In genomic region chr20:34268851-34269668, GRCh38 we compare ENCODE assay signal across 8 cellular contexts. TPM values are rescaled to one million over a fixed set of nuclear protein-coding genes. Genes with fewer than 3 reads are reported as not detected.
DNase-seq lines count a peak whose midpoint lies in the region; ATAC-seq and TF ChIP-seq lines count a peak whose summit lies in the region.

No MANE protein-coding gene starts in this region.

- CTCF ChIA-PET in activated naive CD4-positive, alpha-beta T cell treated with anti-CD3 and anti-CD28 coated beads for 36 hours (lab: Charles Lee): interaction anchor here (0.7 kb wide), 1 partner anchor 83 kb away, joined by 10 read pairs; no protein-coding TSS in a partner anchor

- H3K36me3 Mint-ChIP-seq in activated naive CD4-positive, alpha-beta T cell treated with anti-CD3 and anti-CD28 coated beads for 36 hours (ENCODE audit: low read depth): peaks cover 8% of the 10 kb centered on the region

- H3K4me1 Mint-ChIP-seq in activated naive CD4-positive, alpha-beta T cell treated with anti-CD3 and anti-CD28 coated beads for 36 hours (ENCODE audit: low read depth): peaks cover 5% of the 10 kb centered on the region

- intact Hi-C loops in activated naive CD4-positive, alpha-beta T cell treated with anti-CD3 and anti-CD28 coated beads for 36 hours (cut with micrococcal nuclease): loop anchor here (10.0 kb wide), 1 partner anchor 74 kb away; no protein-coding TSS in a partner anchor
- intact Hi-C loops in heart right ventricle (cut with DNase I): no loop called here
- intact Hi-C loops in psoas muscle (cut with DNase I): loop anchor here in 1 of 2 donors (10.0 kb wide), 1 partner anchor 74 kb away; no protein-coding TSS in a partner anchor

- peak overlapping the region in 8 of 10 donors; percentile 15 to 77 (median 40) for H3K27ac ChIP-seq in heart right ventricle
- no peak overlapping the region for H3K27ac ChIP-seq in psoas muscle

- WGBS in heart right ventricle, 2 donors: 10 to 12% methylated on average over 57 to 59 of the region's 59 CpGs
- 10 to 29% (median 17%) methylated on average over 51 to 59 of the region's 59 CpGs for WGBS in psoas muscle, 3 donors

- ATAC-seq in heart right ventricle (peak; percentile 58 to 78 (median 71)), psoas muscle (peak; percentile 34 to 61 (median 56)), GM18909 (IDR thresholded peaks at IDR 0.05; ENCODE audit: poor library complexity, unreplicated experiment) (no peak), HG03108 (IDR thresholded peaks at IDR 0.05; ENCODE audit: unreplicated experiment) (no peak)

- H3K36me3 ChIP-seq in heart right ventricle (peaks cover 0 to 6% (median 0%) of the 10 kb centered on the region in 9 donors), psoas muscle (ENCODE audit: insufficient read depth in 1 of 2, low read depth in 1 of 2) (peaks cover 0 to 18% of the 10 kb centered on the region in 2 donors)

- DNase-seq in GM03348 (ENCODE audit: low spot score) (peak; percentile 63), heart right ventricle (peak; percentile 6 to 45), psoas muscle (peak in 1 of 2 donors; percentile 27), NCI-H2171 (lab: John Stamatoyannopoulos, UW) (no peak), SKM-1 treated with dmso at 0.1 percent for 144 hours (lab: John Stamatoyannopoulos, UW; ENCODE audit: unreplicated experiment) (no peak)
- DNase-seq in activated naive CD4-positive, alpha-beta T cell treated with anti-CD3 and anti-CD28 coated beads for 36 hours: peak; percentile 20

- no peaks in the 10 kb centered on the region for H3K9me3 Mint-ChIP-seq in activated naive CD4-positive, alpha-beta T cell treated with anti-CD3 and anti-CD28 coated beads for 36 hours

- peaks cover 5% of the 10 kb centered on the region for H3K27me3 Mint-ChIP-seq in activated naive CD4-positive, alpha-beta T cell treated with anti-CD3 and anti-CD28 coated beads for 36 hours (ENCODE audit: low read depth)

- H3K27ac Mint-ChIP-seq in activated naive CD4-positive, alpha-beta T cell treated with anti-CD3 and anti-CD28 coated beads for 36 hours: no peak overlapping the region

- H3K4me1 ChIP-seq in heart right ventricle (peaks cover 4 to 23% (median 15%) of the 10 kb centered on the region in 9 donors), psoas muscle (no peaks in the 10 kb centered on the region)

- peak overlapping the region; percentile 27 for H3K4me3 Mint-ChIP-seq in activated naive CD4-positive, alpha-beta T cell treated with anti-CD3 and anti-CD28 coated beads for 36 hours

- H3K27me3 ChIP-seq in heart right ventricle (no peaks in the 10 kb centered on the region), psoas muscle (ENCODE audit: insufficient read depth in 3 of 3, low read length in 2 of 3) (no peaks in the 10 kb centered on the region)

- H3K9me3 ChIP-seq in heart right ventricle (no peaks in the 10 kb centered on the region), psoas muscle (no peaks in the 10 kb centered on the region)

- TF ChIP-seq CTCF in heart right ventricle (IDR thresholded peaks at IDR 0.05) (peak in 2 of 9 donors; percentile 7 to 13), psoas muscle (IDR thresholded peaks at IDR 0.05) (no peak)

- peak overlapping the region in 9 of 10 donors; percentile 33 to 53 (median 43) for H3K4me3 ChIP-seq in heart right ventricle
- H3K4me3 ChIP-seq in psoas muscle: peak overlapping the region; percentile 53

RNA-seq across cellular contexts. Expression of gene ASIP, which starts 27.8 kb away (rescaled TPM):
- not detected for total RNA-seq in activated naive CD4-positive, alpha-beta T cell treated with anti-CD3 and anti-CD28 coated beads for 36 hours
- total RNA-seq in heart right ventricle (10 to 100 TPM in 9 of 10 donors, 1 to 10 TPM in 1; 4.7 to 21.6 (median 13.1) TPM), psoas muscle (not detected)
- polyA plus RNA-seq in heart right ventricle (100 to 1,000 TPM in 1 of 2 donors, 1 to 10 TPM in 1; 1.6 to 234 TPM), psoas muscle (under 1 TPM; 0.06 to 0.68 (median 0.40) TPM)

RNA-seq across cellular contexts. Expression of gene AHCY, which starts 34.1 kb away (rescaled TPM):
- 100 to 1,000 TPM; 258 to 261 TPM for total RNA-seq in activated naive CD4-positive, alpha-beta T cell treated with anti-CD3 and anti-CD28 coated beads for 36 hours
- total RNA-seq in heart right ventricle (10 to 100 TPM; 42.3 to 83.9 (median 54.7) TPM), psoas muscle (10 to 100 TPM; 56.2 to 94.4 (median 82.3) TPM)
- polyA plus RNA-seq in heart right ventricle (10 to 100 TPM; 64.7 to 81.1 TPM), psoas muscle (100 to 1,000 TPM in 1 of 3 donors, 10 to 100 TPM in 2; 82.2 to 128 (median 89.6) TPM)

Comparison
In these comparisons a context has a peak if more than half of its experiments do, and no peak if none do; other contexts are left out.
1. DNase-seq: peak in GM03348 (single experiment), activated naive CD4-positive, alpha-beta T cell treated with anti-CD3 and anti-CD28 coated beads for 36 hours (single experiment) and heart right ventricle (2 of 2); none in NCI-H2171 (single experiment) and SKM-1 treated with dmso at 0.1 percent for 144 hours (single experiment).
2. ATAC-seq: peak in heart right ventricle (8 of 8) and psoas muscle (4 of 4); none in GM18909 (single experiment) and HG03108 (single experiment).
3. RNA of gene ASIP, which starts 27.8 kb away (total RNA-seq): 4.7 to 21.6 TPM in heart right ventricle; not detected in activated naive CD4-positive, alpha-beta T cell treated with anti-CD3 and anti-CD28 coated beads for 36 hours and not detected in psoas muscle; every median in the first group is over 4 times any median in the second.